Comparison of ENCODE assay signal across 1 cellular context in the genomic region with DNA sequence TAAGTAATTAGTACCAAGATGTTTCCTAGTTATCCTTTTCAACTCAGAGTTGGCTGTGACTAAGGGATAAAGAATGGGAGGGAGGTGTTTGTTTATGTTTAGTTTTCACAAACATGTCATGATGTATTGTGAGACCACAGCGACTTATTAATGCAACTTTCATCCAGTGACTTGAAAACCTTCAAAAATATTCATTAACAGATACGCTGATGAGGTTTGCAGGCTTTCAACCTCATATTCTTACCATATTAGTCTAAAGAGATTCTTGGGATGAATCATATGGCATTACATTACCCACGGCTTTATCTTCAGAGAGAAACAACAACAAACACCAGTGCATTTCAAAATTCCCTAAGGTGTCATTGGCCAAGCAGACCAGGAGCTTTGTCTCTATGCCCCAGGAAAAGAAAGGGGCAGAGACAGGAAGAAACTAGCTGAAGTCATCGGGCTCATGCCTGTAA.
TF ChIP-seq lines count a peak whose summit lies in the region.

No MANE protein-coding gene starts in this region.

TF ChIP-seq in endothelial cell of umbilical vein, 7 proteins besides CTCF, POLR2A, EP300 and RAD21:
- peak; percentile 9 for TF ChIP-seq GATA2 (IDR thresholded peaks at IDR 0.05; ENCODE audit: insufficient read depth, insufficient read length, low read depth, low read length)
- TF ChIP-seq, protein P1, sequence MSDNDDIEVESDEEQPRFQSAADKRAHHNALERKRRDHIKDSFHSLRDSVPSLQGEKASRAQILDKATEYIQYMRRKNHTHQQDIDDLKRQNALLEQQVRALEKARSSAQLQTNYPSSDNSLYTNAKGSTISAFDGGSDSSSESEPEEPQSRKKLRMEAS (IDR thresholded peaks at IDR 0.05; ENCODE audit: insufficient read depth, insufficient read length) = no peak
- peak; percentile 68 for TF ChIP-seq JUN (IDR thresholded peaks at IDR 0.05; ENCODE audit: borderline replicate concordance, insufficient read depth, insufficient read length, low read depth)
- no peak for TF ChIP-seq MYC (IDR thresholded peaks at IDR 0.05; ENCODE audit: low read depth, low read length)
- peak; percentile 17 for TF ChIP-seq POLR2AphosphoS5 (IDR thresholded peaks at IDR 0.05; ENCODE audit: insufficient read depth, low read depth, low read length)
- peak; percentile 42 for TF ChIP-seq FOS (IDR thresholded peaks at IDR 0.05; ENCODE audit: borderline replicate concordance, insufficient read depth, low read length)
- TF ChIP-seq EZH2 (IDR thresholded peaks at IDR 0.05; ENCODE audit: borderline replicate concordance, low read depth, low read length, severe bottlenecking) = no peak
TF ChIP-seq in endothelial cell of umbilical vein: peak in this region for 4.
